ENCODE assay signal across 26 cellular contexts in the genomic region with DNA sequence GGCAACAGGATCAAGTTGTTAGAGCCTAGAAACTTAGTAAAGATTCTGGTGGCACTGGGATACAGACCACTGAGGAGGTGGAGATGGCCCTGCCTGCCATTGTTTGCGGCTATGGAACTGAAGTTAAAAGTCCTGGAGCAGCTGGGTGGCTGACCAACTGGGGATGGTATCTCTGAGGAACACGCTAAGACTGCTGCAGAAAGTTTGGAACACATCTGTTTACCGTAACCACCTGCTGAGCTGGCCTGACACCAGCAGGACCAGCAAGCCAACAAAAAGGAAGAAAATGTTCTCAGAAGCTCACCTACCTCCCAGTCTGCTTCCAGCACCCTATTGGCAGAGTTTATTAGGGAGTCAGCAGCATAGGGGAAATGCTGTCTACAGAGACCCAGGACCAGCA.
"Had no signal": no experiment of that assay in that cellular context is flagged by ENCODE, and none has a peak within 500 bp of the region (broad histone marks: within the 10 kb centered on the region; RNA-seq: fewer than 3 reads in every experiment).

No MANE protein-coding gene starts in this region.

- H3K27ac Mint-ChIP-seq: activated naive CD8-positive, alpha-beta T cell; effector memory CD8-positive, alpha-beta T cell; immature natural killer cell; memory B cell; natural killer cell had no signal

- H3K27ac ChIP-seq: coronary artery, dorsolateral prefrontal cortex, heart left ventricle, neutrophil, skin epidermis, tibial nerve, VCaP had no signal

- H3K36me3 Mint-ChIP-seq: activated naive CD8-positive, alpha-beta T cell; immature natural killer cell; memory B cell; natural killer cell had no signal

- H3K27me3 ChIP-seq: tibial nerve had no signal

- H3K4me1 Mint-ChIP-seq: immature natural killer cell, memory B cell, natural killer cell had no signal

- H3K9me3 ChIP-seq: heart left ventricle, neutrophil, tibial nerve had no signal

- H3K4me1 ChIP-seq: heart left ventricle had no signal

- H3K4me3 ChIP-seq: coronary artery, dorsolateral prefrontal cortex, heart left ventricle, skin epidermis, tibial nerve had no signal

- H3K36me3 ChIP-seq: heart left ventricle, neutrophil, tibial nerve had no signal

- DNase-seq: activated CD4-positive, alpha-beta T cell treated with anti-CD3 and anti-CD28 coated beads for 4 hours; activated CD4-positive, alpha-beta T cell treated with anti-CD3 and anti-CD28 coated beads, Interleukin-2, amount 50 U/mL, for 4 hours; activated CD8-positive, alpha-beta memory T cell treated with anti-CD3 and anti-CD28 coated beads for 24 hours; activated effector memory CD4-positive, alpha-beta T cell treated with Interleukin-2 at 50 U/mL for 16 hours; activated naive CD4-positive, alpha-beta T cell treated with Interleukin-2 at 50 U/mL for 16 hours; anterior cingulate cortex; cerebellar nuclear complex; dorsolateral prefrontal cortex; effector memory CD8-positive, alpha-beta T cell; foreskin fibroblast; heart left ventricle; hypothalamus; immature natural killer cell; kidney; natural killer cell; retina; stimulated activated CD4-positive, alpha-beta T cell treated with anti-CD3 and anti-CD28 coated beads, Interleukin-12 subunit alpha, Interleukin-12 subunit beta, amount 100 ng/mL, for 4 hours; stimulated activated CD4-positive, alpha-beta T cell treated with anti-CD3 and anti-CD28 coated beads, Interleukin-4, amount 100 ng/mL, for 1 hour; T-helper 1 cell had no signal

- H3K9me3 Mint-ChIP-seq: effector memory CD8-positive, alpha-beta T cell; immature natural killer cell; memory B cell; natural killer cell had no signal

- H3K4me3 Mint-ChIP-seq: activated naive CD8-positive, alpha-beta T cell; effector memory CD8-positive, alpha-beta T cell; immature natural killer cell; memory B cell; natural killer cell had no signal
